15 cellular contexts compared by ENCODE assay signal in the genomic region with DNA sequence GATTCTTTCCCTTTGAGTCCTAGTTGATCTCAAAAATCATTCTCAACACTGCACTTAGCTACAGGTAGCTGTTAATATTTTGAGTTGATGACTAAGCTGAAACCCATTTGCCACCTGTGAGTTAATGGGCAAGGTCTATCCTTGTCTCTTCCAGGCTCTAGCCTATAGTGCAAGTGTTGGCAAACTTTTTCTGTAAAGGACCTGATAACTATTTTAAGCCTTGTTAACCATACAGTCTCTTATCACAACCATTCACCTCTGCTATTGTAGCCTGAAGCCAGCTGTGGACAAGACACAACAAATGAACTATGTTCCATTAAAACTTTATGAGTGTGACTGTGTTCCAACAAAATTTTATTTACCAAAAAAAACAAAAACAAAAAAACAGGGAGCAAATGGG. TPM values are rescaled to one million over a fixed set of nuclear protein-coding genes. Genes with fewer than 3 reads are reported as not detected.
DNase-seq lines count a peak whose midpoint lies in the region; ATAC-seq, FAIRE-seq and TF ChIP-seq lines count a peak whose summit lies in the region.
"Had no signal": no experiment of that assay in that cellular context is flagged by ENCODE, and none has a peak within 500 bp of the region (broad histone marks: within the 10 kb centered on the region; RNA-seq: fewer than 3 reads in every experiment).

No MANE protein-coding gene starts in this region.

- peaks cover 48 to 89% (median 73%) of the 10 kb centered on the region in 4 donors for H3K4me1 Mint-ChIP-seq in CD4-positive, CD25-positive, alpha-beta regulatory T cell
- peaks cover 57% of the 10 kb centered on the region for H3K4me1 Mint-ChIP-seq in HFFc6 (ENCODE audit: low read depth)
- H3K4me1 Mint-ChIP-seq in natural killer cell treated with Interleukin-12 subunit alpha and Interleukin-12 subunit beta and Interleukin-15 and Interleukin-18, amount 100 ng/mL, for 72 hours (ENCODE audit: low read depth in 2 of 2): peaks cover 75 to 84% of the 10 kb centered on the region in 2 donors

- H3K4me1 ChIP-seq in CD4-positive, CD25-positive, alpha-beta regulatory T cell (ENCODE audit: control insufficient read depth, insufficient read depth, low read length, poor library complexity, severe bottlenecking): peaks cover 63% of the 10 kb centered on the region
- H3K4me1 ChIP-seq in K562 (replicated peaks in 1 of 2; ENCODE audit: control insufficient read depth in 2 of 2, insufficient read depth in 2 of 2, low read length in 2 of 2): peaks cover 0 to 2% of the 10 kb centered on the region in 2 experiments; a peak in 1 of 5 replicates

- in situ Hi-C loops in K562 (cut with MboI): no loop called here

- no peak for TF ChIP-seq CTCF in HFFc6 (IDR thresholded peaks at IDR 0.05)
- no peak for TF ChIP-seq CTCF in K562 (IDR thresholded peaks at IDR 0.05 in 2 of 3, conservative IDR thresholded peaks at IDR 0.05 in 1 of 3; ENCODE audit: insufficient read depth in 2 of 3, low read depth in 1 of 3, low read length in 3 of 3)

- peaks cover 0 to 8% (median 4%) of the 10 kb centered on the region in 7 donors for H3K9me3 Mint-ChIP-seq in CD4-positive, CD25-positive, alpha-beta regulatory T cell
- H3K9me3 Mint-ChIP-seq in HFFc6: no peaks in the 10 kb centered on the region
- H3K9me3 Mint-ChIP-seq in natural killer cell treated with Interleukin-12 subunit alpha and Interleukin-12 subunit beta and Interleukin-15 and Interleukin-18, amount 100 ng/mL, for 72 hours: no peaks in the 10 kb centered on the region

- intact Hi-C loops in K562 (cut with micrococcal nuclease): no loop called here

- peak overlapping the region; percentile 16 to 63 (median 62) for H3K27ac Mint-ChIP-seq in CD4-positive, CD25-positive, alpha-beta regulatory T cell
- H3K27ac Mint-ChIP-seq in HFFc6: peak overlapping the region; percentile 14; the same call in 1 of the 2 replicates
- peak overlapping the region; percentile 62 for H3K27ac Mint-ChIP-seq in natural killer cell treated with Interleukin-12 subunit alpha and Interleukin-12 subunit beta and Interleukin-15 and Interleukin-18, amount 100 ng/mL, for 72 hours

- no peak overlapping the region for H3K4me2 ChIP-seq in K562 (ENCODE audit: insufficient read depth, low read length)

- peak; percentile 54 for FAIRE-seq in K562 (lab: Jason Lieb, UNC)
- FAIRE-seq: RCC 7860, TTC549 had no signal

- peaks cover 8 to 10% of the 10 kb centered on the region in 2 experiments for H3K9me3 ChIP-seq in CD4-positive, CD25-positive, alpha-beta regulatory T cell (ENCODE audit: control insufficient read depth in 2 of 2, low read length in 2 of 2)
- peaks cover 9% of the 10 kb centered on the region for H3K9me3 ChIP-seq in K562 (replicated peaks; ENCODE audit: control insufficient read depth, insufficient read depth, low read depth, low read length)

- no peak for TF ChIP-seq EP300 in K562 (IDR thresholded peaks at IDR 0.05; ENCODE audit: low read length)

- CTCF ChIA-PET in K562 (lab: Yijun Ruan, JAX; ENCODE audit: low intra/inter-chr PET ratio): no interaction called here

- TF ChIP-seq POLR2A in K562 (conservative IDR thresholded peaks at IDR 0.05): no peak

- TF ChIP-seq RAD21 in K562 (CRISPR knock-in tag; conservative IDR thresholded peaks at IDR 0.05 in 1 of 2, IDR thresholded peaks at IDR 0.05 in 1 of 2): no peak

- H3K79me2 ChIP-seq in K562 (ENCODE audit: control insufficient read depth, insufficient read depth, low read length): peaks cover 100% of the 10 kb centered on the region

- H3K27me3 ChIP-seq in CD4-positive, CD25-positive, alpha-beta regulatory T cell (ENCODE audit: control insufficient read depth, insufficient read depth, low read length): no peaks in the 10 kb centered on the region
- no peaks in the 10 kb centered on the region for H3K27me3 ChIP-seq in K562 (ENCODE audit: control insufficient read depth in 2 of 2, insufficient read depth in 2 of 2, low read length in 2 of 2)
- H3K27me3 ChIP-seq: brain microvascular endothelial cell had no signal

- H4K20me1 ChIP-seq in K562 (replicated peaks; ENCODE audit: control insufficient read depth, insufficient read depth, low read length): peaks cover 22% of the 10 kb centered on the region; the same call in 1 of the 2 replicates

- ATAC-seq in CD4-positive, CD25-positive, alpha-beta regulatory T cell (ENCODE audit: low read depth in 2 of 2): no peak
- ATAC-seq in K562: peak; percentile 73
- no peak for ATAC-seq in natural killer cell treated with Interleukin-12 subunit alpha and Interleukin-12 subunit beta and Interleukin-15 and Interleukin-18, amount 100 ng/mL, for 72 hours
- ATAC-seq in GM21528 (IDR thresholded peaks at IDR 0.05; ENCODE audit: low FRiP score, unreplicated experiment): no peak
- no peak for ATAC-seq in HG02885 (IDR thresholded peaks at IDR 0.05; ENCODE audit: poor library complexity, unreplicated experiment)

- H3K27me3 Mint-ChIP-seq in CD4-positive, CD25-positive, alpha-beta regulatory T cell: no peaks in the 10 kb centered on the region
- no peaks in the 10 kb centered on the region for H3K27me3 Mint-ChIP-seq in HFFc6 (ENCODE audit: insufficient read depth)
- no peaks in the 10 kb centered on the region for H3K27me3 Mint-ChIP-seq in natural killer cell treated with Interleukin-12 subunit alpha and Interleukin-12 subunit beta and Interleukin-15 and Interleukin-18, amount 100 ng/mL, for 72 hours

- no TSS peak for BruUV-seq in K562 (replicated peaks; lab: Mats Ljungman, UMichigan)

- H3K36me3 ChIP-seq in CD4-positive, CD25-positive, alpha-beta regulatory T cell (ENCODE audit: control insufficient read depth, insufficient read depth, low read length): peaks cover 31% of the 10 kb centered on the region
- H3K36me3 ChIP-seq in K562 (ENCODE audit: control insufficient read depth, insufficient read depth, low read length): peaks cover 63% of the 10 kb centered on the region

- DNase-seq in CD4-positive, CD25-positive, alpha-beta regulatory T cell: no peak
- DNase-seq in HFFc6 (no peak), K562 (ENCODE audit: extremely low read depth in 1 of 4, low spot score in 3 of 4) (peak in 1 of 4 experiments; percentile 29), NCI-H748 (lab: John Stamatoyannopoulos, UW; ENCODE audit: unreplicated experiment) (no peak), SIG-M5 (lab: John Stamatoyannopoulos, UW) (no peak)
- DNase-seq in natural killer cell treated with Interleukin-12 subunit alpha and Interleukin-12 subunit beta and Interleukin-15 and Interleukin-18, amount 100 ng/mL, for 72 hours (ENCODE audit: low spot score): no peak
- DNase-seq: activated T-cell treated with anti-CD3 and anti-CD28 coated beads for 4 hours; brain microvascular endothelial cell; mesenchymal stem cell; NCI-H226; stimulated activated CD4-positive, alpha-beta T cell treated with anti-CD3 and anti-CD28 coated beads, Interleukin-4, amount 100 ng/mL, for 24 hours had no signal

- H3K36me3 Mint-ChIP-seq in CD4-positive, CD25-positive, alpha-beta regulatory T cell: peaks cover 50% of the 10 kb centered on the region
- H3K36me3 Mint-ChIP-seq in HFFc6 (ENCODE audit: low read depth): peaks cover 41% of the 10 kb centered on the region
- peaks cover 53% of the 10 kb centered on the region for H3K36me3 Mint-ChIP-seq in natural killer cell treated with Interleukin-12 subunit alpha and Interleukin-12 subunit beta and Interleukin-15 and Interleukin-18, amount 100 ng/mL, for 72 hours

- H3K9ac ChIP-seq in K562 (ENCODE audit: insufficient read depth in 1 of 2, low read depth in 2 of 2, low read length in 2 of 2): no peak overlapping the region

- H3K9me1 ChIP-seq in K562 (ENCODE audit: control insufficient read depth, insufficient read depth, low read length): peaks cover 6% of the 10 kb centered on the region

- H3K4me3 Mint-ChIP-seq in CD4-positive, CD25-positive, alpha-beta regulatory T cell: peak overlapping the region; percentile 29 to 63 (median 57)
- H3K4me3 Mint-ChIP-seq in HFFc6: no peak overlapping the region
- H3K4me3 Mint-ChIP-seq in natural killer cell treated with Interleukin-12 subunit alpha and Interleukin-12 subunit beta and Interleukin-15 and Interleukin-18, amount 100 ng/mL, for 72 hours: peak overlapping the region; percentile 50

- H2AFZ ChIP-seq in K562 (ENCODE audit: low read depth, low read length): no peak overlapping the region

- peak overlapping the region; percentile 60 for H3K4me3 ChIP-seq in CD4-positive, CD25-positive, alpha-beta regulatory T cell (ENCODE audit: low read depth, low read length)
- no peak overlapping the region for H3K4me3 ChIP-seq in K562

- no peak overlapping the region for H3K27ac ChIP-seq in CD4-positive, CD25-positive, alpha-beta regulatory T cell (ENCODE audit: insufficient read depth, low read length, poor library complexity, severe bottlenecking)
- H3K27ac ChIP-seq in K562 (ENCODE audit: extremely low read depth, low read depth, low read length): no peak overlapping the region
- H3K27ac ChIP-seq: brain microvascular endothelial cell had no signal

- POLR2A ChIA-PET in K562 (lab: Yijun Ruan, JAX): interaction anchor here (0.7 to 0.9 kb wide), 2 partner anchors 10 to 14 kb away, joined by 3 read pairs; no protein-coding TSS in a partner anchor

RNA-seq across cellular contexts. Expression of a gene that starts 19.4 kb away (rescaled TPM):
- total RNA-seq in CD4-positive, CD25-positive, alpha-beta regulatory T cell: 290 TPM
- polyA plus RNA-seq in CD4-positive, CD25-positive, alpha-beta regulatory T cell: 100 to 1,000 TPM; 399 to 465 (median 425) TPM
- total RNA-seq in HFFc6 (2021; fragmentation: NEBNext Ultra II Directional; extraction: Animal tissue kit (Norgen Biotek cat#: 25700)): 100 to 1,000 TPM; 179 to 221 (median 213) TPM
- 72.2 and 246 TPM in 2 replicates for total RNA-seq in K562 (2011; cell fraction: chromatin; rRNA removed; ENCODE audit: low replicate concordance)
- 38.4 and 61.2 TPM in 2 replicates for total RNA-seq in K562 (2011; cell fraction: nucleolus; rRNA removed)
- 122 and 262 TPM in 2 replicates for total RNA-seq in K562 (2011; cell fraction: nucleoplasm; rRNA removed)
- total RNA-seq in K562 (2014; rRNA removed) (133 and 157 TPM in 2 replicates), K562 (2014; rRNA removed; fragmentation: Illumina TruSeq; extraction: Trizol) (169 and 201 TPM in 2 replicates), K562 (2015; rRNA removed; fragmentation: Illumina TruSeq; extraction: Trizol) (168 and 191 TPM in 2 replicates), K562 (2021) (160 and 170 TPM in 2 replicates)
- polyA plus RNA-seq in K562 (2011; rRNA removed) (184 and 309 TPM in 2 replicates), K562 (2014; fragmentation: Illumina TruSeq; extraction: Trizol) (263 and 309 TPM in 2 replicates), K562 (2014; fragmentation: Nextera tagmentation; extraction: Ambion mirVana) (100 to 1,000 TPM; 107 to 116 TPM), K562 (2014; rRNA removed) (212 and 213 TPM in 2 replicates)
- 76.5 and 110 TPM in 2 replicates for polyA plus RNA-seq in K562 (2011; cell fraction: cytosol; rRNA removed)
- 47.8 and 69.1 TPM in 2 replicates for polyA plus RNA-seq in K562 (2011; cell fraction: nucleus; rRNA removed)
- 168 and 212 TPM in 2 replicates for polyA plus RNA-seq in K562 (2012)
- polyA minus RNA-seq in K562 (2011; rRNA and poly(A)+ RNA removed): 175 and 226 TPM in 2 replicates
- polyA minus RNA-seq in K562 (2011; cell fraction: cytosol; rRNA and poly(A)+ RNA removed): 60.5 and 94.7 TPM in 2 replicates
- polyA minus RNA-seq in K562 (2011; cell fraction: nucleus; rRNA and poly(A)+ RNA removed): 33.7 and 49.9 TPM in 2 replicates
- total RNA-seq in natural killer cell treated with Interleukin-12 subunit alpha and Interleukin-12 subunit beta and Interleukin-15 and Interleukin-18, amount 100 ng/mL, for 72 hours: 100 to 1,000 TPM; 328 to 448 TPM

RNA-seq across cellular contexts. Expression of a gene that starts 56.7 kb away (rescaled TPM):
- total RNA-seq in CD4-positive, CD25-positive, alpha-beta regulatory T cell: 37.0 TPM
- 10 to 100 TPM; 28.9 to 36.7 (median 31.8) TPM for polyA plus RNA-seq in CD4-positive, CD25-positive, alpha-beta regulatory T cell
- 10 to 100 TPM; 35.0 to 49.9 (median 48.6) TPM for total RNA-seq in HFFc6 (2021; fragmentation: NEBNext Ultra II Directional; extraction: Animal tissue kit (Norgen Biotek cat#: 25700))
- total RNA-seq in K562 (2011; cell fraction: chromatin; rRNA removed; ENCODE audit: low replicate concordance): 223 and 507 TPM in 2 replicates
- 95.6 and 107 TPM in 2 replicates for total RNA-seq in K562 (2011; cell fraction: nucleolus; rRNA removed)
- total RNA-seq in K562 (2011; cell fraction: nucleoplasm; rRNA removed): 146 and 148 TPM in 2 replicates
- 126 and 129 TPM in 2 replicates for total RNA-seq in K562 (2014; rRNA removed)
- 204 and 214 TPM in 2 replicates for total RNA-seq in K562 (2014; rRNA removed; fragmentation: Illumina TruSeq; extraction: Trizol)
- 159 and 172 TPM in 2 replicates for total RNA-seq in K562 (2015; rRNA removed; fragmentation: Illumina TruSeq; extraction: Trizol)
- 149 and 161 TPM in 2 replicates for total RNA-seq in K562 (2021)
- 196 and 277 TPM in 2 replicates for polyA plus RNA-seq in K562 (2011; rRNA removed)
- 60.1 and 90.9 TPM in 2 replicates for polyA plus RNA-seq in K562 (2011; cell fraction: cytosol; rRNA removed)
- 94.7 and 112 TPM in 2 replicates for polyA plus RNA-seq in K562 (2011; cell fraction: nucleus; rRNA removed)
- 88.3 and 124 TPM in 2 replicates for polyA plus RNA-seq in K562 (2012)
- polyA plus RNA-seq in K562 (2014; fragmentation: Illumina TruSeq; extraction: Trizol): 168 and 199 TPM in 2 replicates
- 100 to 1,000 TPM; 162 to 218 TPM for polyA plus RNA-seq in K562 (2014; fragmentation: Nextera tagmentation; extraction: Ambion mirVana)
- 175 and 201 TPM in 2 replicates for polyA plus RNA-seq in K562 (2014; rRNA removed)
- 237 and 241 TPM in 2 replicates for polyA minus RNA-seq in K562 (2011; rRNA and poly(A)+ RNA removed)
- polyA minus RNA-seq in K562 (2011; cell fraction: cytosol; rRNA and poly(A)+ RNA removed): 94.6 and 128 TPM in 2 replicates
- 70.7 and 128 TPM in 2 replicates for polyA minus RNA-seq in K562 (2011; cell fraction: nucleus; rRNA and poly(A)+ RNA removed)
- total RNA-seq in natural killer cell treated with Interleukin-12 subunit alpha and Interleukin-12 subunit beta and Interleukin-15 and Interleukin-18, amount 100 ng/mL, for 72 hours: 100 to 1,000 TPM in 1 of 2 donors, 10 to 100 TPM in 1; 77.3 to 111 TPM
